Comparison of ENCODE assay signal across 15 cellular contexts in genomic region chr10:20593649-20594048, GRCh38.
"Had no signal": no experiment of that assay in that cellular context is flagged by ENCODE, and none has a peak within 500 bp of the region (broad histone marks: within the 10 kb centered on the region; RNA-seq: fewer than 3 reads in every experiment).

No MANE protein-coding gene starts in this region.

- H3K27me3 ChIP-seq: heart right ventricle, thyroid gland, uterus had no signal

- H3K9me3 ChIP-seq: heart right ventricle, thyroid gland, uterus had no signal

- DNase-seq: activated CD4-positive, alpha-beta T cell treated with anti-CD3 and anti-CD28 coated beads, Interleukin-2, amount 50 U/mL, for 4 hours; activated naive CD8-positive, alpha-beta T cell treated with anti-CD3 and anti-CD28 coated beads for 36 hours; activated T-cell treated with anti-CD3 and anti-CD28 coated beads for 4 hours; amniotic stem cell; effector CD4-positive, alpha-beta T cell; heart right ventricle; immature natural killer cell; nephron progenitor cell; stimulated activated CD4-positive, alpha-beta T cell treated with anti-CD3 and anti-CD28 coated beads, Interleukin-12 subunit alpha, Interleukin-12 subunit beta, amount 100 ng/mL, for 4 hours; stimulated activated CD4-positive, alpha-beta T cell treated with anti-CD3 and anti-CD28 coated beads, Interleukin-1b, Interleukin-23, amount 100 ng/mL, for 48 hours; stimulated activated CD8-positive, alpha-beta memory T cell treated with anti-CD3 and anti-CD28 coated beads, Interleukin-4, amount 100 ng/mL, for 48 hours; stimulated activated naive CD4-positive, alpha-beta T cell; thyroid gland; uterus; WERI-Rb-1 had no signal

- H3K4me1 ChIP-seq: thyroid gland, uterus had no signal

- H3K27ac ChIP-seq: heart right ventricle, thyroid gland, uterus, WERI-Rb-1 had no signal

- H3K4me3 ChIP-seq: heart right ventricle, thyroid gland, uterus had no signal

- H3K36me3 ChIP-seq: heart right ventricle, thyroid gland, uterus, WERI-Rb-1 had no signal
